ENCODE assay signal across 8 cellular contexts in the genomic region with DNA sequence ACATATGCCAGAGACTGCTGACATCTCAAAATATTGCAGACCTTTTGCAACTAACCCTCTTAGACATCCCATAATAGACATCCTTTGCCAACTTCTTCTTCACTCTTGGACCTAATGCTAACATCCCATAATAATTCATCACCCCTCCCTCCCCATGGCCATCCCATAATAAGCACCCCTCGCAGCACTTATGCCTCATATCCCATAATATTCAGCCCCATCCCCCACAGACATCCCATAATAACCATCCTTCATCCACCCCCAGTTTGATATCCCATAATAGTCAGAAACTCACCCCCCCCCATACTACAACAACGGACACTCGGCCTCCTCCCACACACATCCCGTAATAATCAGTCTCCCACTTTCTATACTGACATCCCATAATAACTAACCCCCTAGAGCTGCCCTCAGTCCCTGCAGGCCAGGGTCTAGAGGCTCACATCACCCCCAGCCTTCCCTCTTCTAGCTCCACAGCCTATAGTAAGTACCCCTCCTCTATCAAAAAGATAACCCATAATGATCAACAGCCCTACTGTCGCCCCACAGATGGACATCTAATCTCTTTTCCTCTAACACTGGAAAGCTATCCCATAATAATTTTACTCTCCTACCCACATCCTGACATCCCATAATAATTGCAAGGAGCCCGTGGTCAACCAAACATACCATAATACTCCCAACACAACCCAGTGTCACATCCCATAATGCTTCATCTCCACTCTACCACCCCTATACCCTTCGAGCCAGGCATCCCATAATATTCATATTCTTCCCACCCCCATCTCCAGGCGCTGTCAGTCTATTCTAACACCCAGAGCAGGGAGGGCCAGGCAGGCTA. TPM values are rescaled to one million over a fixed set of nuclear protein-coding genes. Genes with fewer than 3 reads are reported as not detected.
DNase-seq lines count a peak whose midpoint lies in the region; ATAC-seq and TF ChIP-seq lines count a peak whose summit lies in the region.

No MANE protein-coding gene starts in this region.

- H3K36me3 Mint-ChIP-seq in activated naive CD4-positive, alpha-beta T cell treated with anti-CD3 and anti-CD28 coated beads, Interleukin-2, amount 50 U/mL, for 72 hours = peaks cover 15 to 22% of the 10 kb centered on the region in 2 donors

- H3K36me3 ChIP-seq in RWPE2 (ENCODE audit: low read depth) = peaks cover 29% of the 10 kb centered on the region
- H3K36me3 ChIP-seq in skeletal muscle satellite cell (ENCODE audit: insufficient read depth, low read length) = peaks cover 11% of the 10 kb centered on the region

- H3K4me2 ChIP-seq in skeletal muscle satellite cell (ENCODE audit: low read length) = peak overlapping the region; percentile 68

- no peak overlapping the region for H3K27ac Mint-ChIP-seq in activated naive CD4-positive, alpha-beta T cell treated with anti-CD3 and anti-CD28 coated beads, Interleukin-2, amount 50 U/mL, for 72 hours

- H3K9me3 ChIP-seq in RWPE2 (ENCODE audit: severe bottlenecking) (no peaks in the 10 kb centered on the region), skeletal muscle satellite cell (replicated peaks; ENCODE audit: low read length) (no peaks in the 10 kb centered on the region)

- peaks cover 38% of the 10 kb centered on the region for H3K4me1 ChIP-seq in RWPE2 (ENCODE audit: insufficient read depth, poor library complexity, severe bottlenecking)
- H3K4me1 ChIP-seq in skeletal muscle satellite cell (ENCODE audit: control insufficient read depth, insufficient read depth, low read length) = peaks cover 40% of the 10 kb centered on the region

- H3K4me3 ChIP-seq in RWPE2 (ENCODE audit: severe bottlenecking) (no peak overlapping the region), skeletal muscle satellite cell (ENCODE audit: low read length) (peak overlapping the region; percentile 40)

- H3K9ac ChIP-seq in skeletal muscle satellite cell (ENCODE audit: low read depth, low read length) = peak overlapping the region; percentile 24

- peak overlapping the region; percentile 79 for H3K27ac ChIP-seq in RWPE2 (ENCODE audit: poor library complexity, severe bottlenecking)

- TF ChIP-seq CTCF in RWPE2 (IDR thresholded peaks at IDR 0.05; ENCODE audit: poor library complexity, severe bottlenecking) = no peak

- peak; percentile 76 for DNase-seq in Ammon's horn (ENCODE audit: low spot score)
- DNase-seq in NCI-H1048 (lab: John Stamatoyannopoulos, UW) = peak; percentile 48
- no peak for DNase-seq in RWPE2 (ENCODE audit: low spot score)
- peak in 1 of 2 donors; percentile 53 for DNase-seq in activated naive CD4-positive, alpha-beta T cell treated with anti-CD3 and anti-CD28 coated beads, Interleukin-2, amount 50 U/mL, for 72 hours (ENCODE audit: low spot score in 2 of 2)
- no peak for DNase-seq in left ventricle myocardium superior

- intact Hi-C loops in left ventricle myocardium superior (cut with micrococcal nuclease) = no loop called here

- H3K27me3 ChIP-seq in RWPE2 (ENCODE audit: insufficient read depth, poor library complexity, severe bottlenecking) (no peaks in the 10 kb centered on the region), skeletal muscle satellite cell (ENCODE audit: control insufficient read depth, insufficient read depth, low read length) (no peaks in the 10 kb centered on the region)

- H3K9me3 Mint-ChIP-seq in activated naive CD4-positive, alpha-beta T cell treated with anti-CD3 and anti-CD28 coated beads, Interleukin-2, amount 50 U/mL, for 72 hours = no peaks in the 10 kb centered on the region

- ATAC-seq in GM19467 (IDR thresholded peaks at IDR 0.05; ENCODE audit: unreplicated experiment) (peak; percentile 34), RWPE2 (ENCODE audit: low read depth) (peak; percentile 54), left ventricle myocardium superior (peak; percentile 1), HG02840 (IDR thresholded peaks at IDR 0.05; ENCODE audit: low FRiP score, unreplicated experiment) (no peak)
- peak; percentile 11 to 48 for ATAC-seq in activated naive CD4-positive, alpha-beta T cell treated with anti-CD3 and anti-CD28 coated beads, Interleukin-2, amount 50 U/mL, for 72 hours

RNA-seq across cellular contexts. Expression of a gene that starts 0.8 kb away (rescaled TPM):
- 100 to 1,000 TPM; 288 to 307 TPM for total RNA-seq in activated naive CD4-positive, alpha-beta T cell treated with anti-CD3 and anti-CD28 coated beads, Interleukin-2, amount 50 U/mL, for 72 hours
- 159 TPM for total RNA-seq in left ventricle myocardium superior
- total RNA-seq in skeletal muscle satellite cell (2012; rRNA removed) = 148 and 162 TPM in 2 replicates

RNA-seq across cellular contexts. Expression of a gene that starts 27.8 kb away (rescaled TPM):
- total RNA-seq in activated naive CD4-positive, alpha-beta T cell treated with anti-CD3 and anti-CD28 coated beads, Interleukin-2, amount 50 U/mL, for 72 hours = 1 to 10 TPM; 2.8 to 5.1 TPM
- total RNA-seq in left ventricle myocardium superior = 8.6 TPM
- total RNA-seq in skeletal muscle satellite cell (2012; rRNA removed) = not detected in 2 replicates

RNA-seq across cellular contexts. Expression of a gene that starts 39.3 kb away (rescaled TPM):
- 1 to 10 TPM; 2.1 to 2.8 TPM for total RNA-seq in activated naive CD4-positive, alpha-beta T cell treated with anti-CD3 and anti-CD28 coated beads, Interleukin-2, amount 50 U/mL, for 72 hours
- total RNA-seq in left ventricle myocardium superior = 2.2 TPM
- total RNA-seq in skeletal muscle satellite cell (2012; rRNA removed) = 2.0 TPM in 1 of 2 replicates, not detected in the other

RNA-seq across cellular contexts. Expression of a gene that starts 39.9 kb away (rescaled TPM):
- 10 to 100 TPM; 78.8 to 79.8 TPM for total RNA-seq in activated naive CD4-positive, alpha-beta T cell treated with anti-CD3 and anti-CD28 coated beads, Interleukin-2, amount 50 U/mL, for 72 hours
- total RNA-seq in left ventricle myocardium superior = 16.1 TPM
- 33.4 and 40.1 TPM in 2 replicates for total RNA-seq in skeletal muscle satellite cell (2012; rRNA removed)

RNA-seq across cellular contexts. Expression of a gene that starts 52.1 kb away (rescaled TPM):
- total RNA-seq in activated naive CD4-positive, alpha-beta T cell treated with anti-CD3 and anti-CD28 coated beads, Interleukin-2, amount 50 U/mL, for 72 hours = 10 to 100 TPM; 10.3 to 16.4 TPM
- total RNA-seq in left ventricle myocardium superior = 14.9 TPM
- total RNA-seq in skeletal muscle satellite cell (2012; rRNA removed) = 8.6 and 8.7 TPM in 2 replicates

Comparison
In these comparisons a context has a peak if more than half of its experiments do, and no peak if none do; other contexts are left out.
1. DNase-seq: peak in Ammon's horn (single experiment) and NCI-H1048 (single experiment); none in RWPE2 (single experiment) and left ventricle myocardium superior (single experiment).